24 cellular contexts compared by ENCODE assay signal in the genomic region with DNA sequence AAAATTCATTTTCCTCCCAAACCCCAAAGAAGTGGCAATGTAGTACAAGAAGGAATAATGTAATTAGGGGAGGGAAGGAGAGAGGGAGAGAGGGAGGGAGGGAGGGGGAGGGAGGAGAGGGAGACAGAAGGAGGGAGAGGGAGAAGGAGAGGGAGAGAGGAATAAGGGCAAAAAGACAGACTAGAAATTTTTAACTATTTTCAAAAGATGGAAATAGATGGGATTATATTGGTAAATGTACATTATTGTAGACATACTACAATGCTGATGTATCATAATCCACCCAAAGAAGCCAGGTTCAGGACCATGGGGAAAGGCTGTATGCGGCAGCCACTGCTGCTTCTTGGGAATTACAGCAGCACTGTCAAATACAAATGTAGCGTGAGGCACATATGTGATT.
"Had no signal": no experiment of that assay in that cellular context is flagged by ENCODE, and none has a peak within 500 bp of the region (broad histone marks: within the 10 kb centered on the region; RNA-seq: fewer than 3 reads in every experiment).

No MANE protein-coding gene starts in this region.

- H3K27ac ChIP-seq: esophagus muscularis mucosa, foreskin keratinocyte, gastroesophageal sphincter, hepatocyte, prostate gland, right atrium auricular region, sigmoid colon, stomach, thoracic aorta, upper lobe of left lung had no signal

- H3K36me3 ChIP-seq: esophagus muscularis mucosa, gastroesophageal sphincter, heart left ventricle, prostate gland, right atrium auricular region, sigmoid colon, stomach, thoracic aorta, tibial nerve, upper lobe of left lung had no signal

- H3K9me3 Mint-ChIP-seq: memory B cell; nephron; stimulated activated effector memory CD8-positive, alpha-beta T cell treated with anti-CD3 and anti-CD28 coated beads, Interleukin-12 subunit alpha, Interleukin-12 subunit beta, amount 100 ng/mL, for 72 hours had no signal

- H3K4me3 ChIP-seq: esophagus muscularis mucosa, gastroesophageal sphincter, heart left ventricle, hepatocyte, lung, prostate gland, right atrium auricular region, sigmoid colon, stomach, thoracic aorta, tibial nerve, upper lobe of left lung had no signal

- DNase-seq: effector memory CD4-positive, alpha-beta T cell; foreskin keratinocyte; heart left ventricle; kidney; naive thymus-derived CD4-positive, alpha-beta T cell; nucleus accumbens; sigmoid colon; stimulated activated CD4-positive, alpha-beta T cell treated with anti-CD3 and anti-CD28 coated beads, Interleukin-2, amount 100 ng/mL, for 24 hours; stimulated activated CD4-positive, alpha-beta T cell treated with anti-CD3 and anti-CD28 coated beads, Interleukin-4, amount 100 ng/mL, for 24 hours; stimulated activated naive CD4-positive, alpha-beta T cell treated with Interleukin-2 at 50 U/mL for 16 hours; stomach; upper lobe of left lung had no signal

- H3K4me3 Mint-ChIP-seq: memory B cell; nephron; stimulated activated effector memory CD8-positive, alpha-beta T cell treated with anti-CD3 and anti-CD28 coated beads, Interleukin-12 subunit alpha, Interleukin-12 subunit beta, amount 100 ng/mL, for 72 hours had no signal

- H3K27ac Mint-ChIP-seq: memory B cell; stimulated activated effector memory CD8-positive, alpha-beta T cell treated with anti-CD3 and anti-CD28 coated beads, Interleukin-12 subunit alpha, Interleukin-12 subunit beta, amount 100 ng/mL, for 72 hours had no signal

- ATAC-seq: foreskin keratinocyte; gastroesophageal sphincter; heart left ventricle; left lobe of liver; naive thymus-derived CD4-positive, alpha-beta T cell; stimulated activated effector memory CD8-positive, alpha-beta T cell treated with anti-CD3 and anti-CD28 coated beads, Interleukin-12 subunit alpha, Interleukin-12 subunit beta, amount 100 ng/mL, for 72 hours had no signal

- H3K36me3 Mint-ChIP-seq: stimulated activated effector memory CD8-positive, alpha-beta T cell treated with anti-CD3 and anti-CD28 coated beads, Interleukin-12 subunit alpha, Interleukin-12 subunit beta, amount 100 ng/mL, for 72 hours had no signal

- H3K4me1 ChIP-seq: foreskin keratinocyte, prostate gland had no signal

- H3K9me3 ChIP-seq: esophagus muscularis mucosa, gastroesophageal sphincter, heart left ventricle, prostate gland, right atrium auricular region, sigmoid colon, stomach, thoracic aorta, tibial nerve, upper lobe of left lung had no signal

- H3K27me3 Mint-ChIP-seq: memory B cell had no signal

- H3K4me2 ChIP-seq: hepatocyte had no signal

- H2AFZ ChIP-seq: hepatocyte had no signal

- H3K27me3 ChIP-seq: esophagus muscularis mucosa, foreskin keratinocyte, gastroesophageal sphincter, heart left ventricle, hepatocyte, right atrium auricular region, sigmoid colon, stomach, tibial nerve, upper lobe of left lung had no signal
